In the genomic region with DNA sequence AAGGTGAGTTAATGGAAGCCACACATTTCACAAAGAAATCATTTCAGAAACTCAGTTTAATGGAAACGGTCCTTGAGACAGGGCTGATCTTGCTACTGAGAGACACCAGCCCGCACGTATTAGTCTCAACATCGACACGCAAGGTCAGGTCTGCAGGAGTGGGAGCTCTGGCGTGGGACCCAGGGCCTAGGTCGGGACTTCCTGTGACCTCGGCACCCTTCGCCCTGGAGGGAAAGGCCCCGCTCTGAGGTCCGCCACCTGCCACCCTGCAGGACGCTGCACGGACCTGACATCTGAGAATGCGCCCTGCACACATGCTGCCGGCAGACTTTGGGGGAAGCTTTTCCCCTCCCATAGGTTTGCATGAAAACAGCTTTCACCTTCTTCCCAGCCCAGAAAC, we compare ENCODE assay signal across 23 cellular contexts. TPM values are rescaled to one million over a fixed set of nuclear protein-coding genes. Genes with fewer than 3 reads are reported as not detected.
A peak's percentile ranks its signal among the peaks of the same experiment; 100 is the strongest.
DNase-seq lines count a peak whose midpoint lies in the region; TF ChIP-seq lines count a peak whose summit lies in the region.
"Had no signal": no experiment of that assay in that cellular context is flagged by ENCODE, and none has a peak within 500 bp of the region (broad histone marks: within the 10 kb centered on the region; RNA-seq: fewer than 3 reads in every experiment).

No MANE protein-coding gene starts in this region.

- H3K9me3 Mint-ChIP-seq in activated T-cell treated with anti-CD3 and anti-CD28 coated beads, Interleukin-2, amount 50 U/mL, for 24 hours: no peaks in the 10 kb centered on the region
- no peaks in the 10 kb centered on the region for H3K9me3 Mint-ChIP-seq in activated naive CD4-positive, alpha-beta T cell treated with anti-CD3 and anti-CD28 coated beads, Interleukin-2, amount 10 ng/mL, durations not matched to agents 7 days and 5 days
- H3K9me3 Mint-ChIP-seq: CD8-positive, alpha-beta memory T cell had no signal

- H3K27ac Mint-ChIP-seq in activated T-cell treated with anti-CD3 and anti-CD28 coated beads, Interleukin-2, amount 50 U/mL, for 24 hours: no peak overlapping the region
- no peak overlapping the region for H3K27ac Mint-ChIP-seq in activated naive CD4-positive, alpha-beta T cell treated with anti-CD3 and anti-CD28 coated beads, Interleukin-2, amount 10 ng/mL, durations not matched to agents 7 days and 5 days
- H3K27ac Mint-ChIP-seq: CD14-positive monocyte; CD4-positive, CD25-positive, alpha-beta regulatory T cell; CD8-positive, alpha-beta memory T cell had no signal

- peaks cover 43% of the 10 kb centered on the region for H3K36me3 Mint-ChIP-seq in activated T-cell treated with anti-CD3 and anti-CD28 coated beads, Interleukin-2, amount 50 U/mL, for 24 hours (ENCODE audit: low read depth)
- peaks cover 5% of the 10 kb centered on the region for H3K36me3 Mint-ChIP-seq in activated naive CD4-positive, alpha-beta T cell treated with anti-CD3 and anti-CD28 coated beads, Interleukin-2, amount 10 ng/mL, durations not matched to agents 7 days and 5 days

- CTCF ChIA-PET in activated naive CD4-positive, alpha-beta T cell treated with anti-CD3 and anti-CD28 coated beads, Interleukin-2, amount 10 ng/mL, durations not matched to agents 7 days and 5 days (lab: Charles Lee): no interaction called here

- no peak for DNase-seq in dorsolateral prefrontal cortex
- DNase-seq in substantia nigra (lab: John Stamatoyannopoulos, UW): no peak
- DNase-seq in activated T-cell treated with anti-CD3 and anti-CD28 coated beads, Interleukin-2, amount 50 U/mL, for 24 hours: no peak
- no peak for DNase-seq in HuH-7.5 (ENCODE audit: low spot score)
- DNase-seq in activated naive CD4-positive, alpha-beta T cell treated with anti-CD3 and anti-CD28 coated beads, Interleukin-2, amount 10 ng/mL, durations not matched to agents 7 days and 5 days: no peak
- DNase-seq: 8988T; ACHN; BE2C; C1 segment of cervical spinal cord; CD4-positive, alpha-beta memory T cell; CD4-positive, CD25-positive, alpha-beta regulatory T cell; CD8-positive, alpha-beta memory T cell; COR-L47; DMS 273 treated with DMSO at 0.1 percent for 48 hours; DMS153; DMS53; DMS79; DND-41; EL; GDM1 had no signal

- no peak overlapping the region for H3K4me3 ChIP-seq in dorsolateral prefrontal cortex
- H3K4me3 ChIP-seq: BLaER1, GM12878 had no signal

- H3K4me1 Mint-ChIP-seq in activated T-cell treated with anti-CD3 and anti-CD28 coated beads, Interleukin-2, amount 50 U/mL, for 24 hours (ENCODE audit: low read depth): no peaks in the 10 kb centered on the region
- no peaks in the 10 kb centered on the region for H3K4me1 Mint-ChIP-seq in activated naive CD4-positive, alpha-beta T cell treated with anti-CD3 and anti-CD28 coated beads, Interleukin-2, amount 10 ng/mL, durations not matched to agents 7 days and 5 days
- H3K4me1 Mint-ChIP-seq: CD14-positive monocyte; CD4-positive, alpha-beta memory T cell; CD4-positive, CD25-positive, alpha-beta regulatory T cell had no signal

- intact Hi-C loops in dorsolateral prefrontal cortex (cut with DNase I): loop anchor here in 1 of 2 donors (10.0 kb wide), 1 partner anchor 134 kb away; no protein-coding TSS in a partner anchor

- TF ChIP-seq CTCF in dorsolateral prefrontal cortex (IDR thresholded peaks at IDR 0.05 in 54 of 56, conservative IDR thresholded peaks at IDR 0.05 in 2 of 56; ENCODE audit: low read depth in 1 of 56, partially characterized antibody in 56 of 56): no peak

- H3K27me3 Mint-ChIP-seq in activated T-cell treated with anti-CD3 and anti-CD28 coated beads, Interleukin-2, amount 50 U/mL, for 24 hours: no peaks in the 10 kb centered on the region
- no peaks in the 10 kb centered on the region for H3K27me3 Mint-ChIP-seq in activated naive CD4-positive, alpha-beta T cell treated with anti-CD3 and anti-CD28 coated beads, Interleukin-2, amount 10 ng/mL, durations not matched to agents 7 days and 5 days
- H3K27me3 Mint-ChIP-seq: CD4-positive, alpha-beta memory T cell; CD4-positive, CD25-positive, alpha-beta regulatory T cell had no signal

- H3K4me3 Mint-ChIP-seq in activated T-cell treated with anti-CD3 and anti-CD28 coated beads, Interleukin-2, amount 50 U/mL, for 24 hours: no peak overlapping the region
- H3K4me3 Mint-ChIP-seq in activated naive CD4-positive, alpha-beta T cell treated with anti-CD3 and anti-CD28 coated beads, Interleukin-2, amount 10 ng/mL, durations not matched to agents 7 days and 5 days: no peak overlapping the region
- H3K4me3 Mint-ChIP-seq: CD14-positive monocyte; CD4-positive, alpha-beta memory T cell; CD4-positive, CD25-positive, alpha-beta regulatory T cell had no signal

- no peaks in the 10 kb centered on the region for H3K27me3 ChIP-seq in dorsolateral prefrontal cortex
- H3K27me3 ChIP-seq: BE2C, BLaER1 had no signal

- H3K27ac ChIP-seq in dorsolateral prefrontal cortex (peak overlapping the region in 46 of 59 donors; percentile 3 to 100 (median 72)), substantia nigra (ENCODE audit: low read depth, low read length, poor library complexity, severe bottlenecking) (peak overlapping the region; percentile 99)
- H3K27ac ChIP-seq: BLaER1 had no signal

RNA-seq across cellular contexts. Expression of a gene that starts 59.7 kb away (rescaled TPM):
- total RNA-seq in dorsolateral prefrontal cortex: 10 to 100 TPM; 26.2 to 68.7 (median 45.4) TPM
